Comparison of ENCODE assay signal across 14 cellular contexts in the genomic region with DNA sequence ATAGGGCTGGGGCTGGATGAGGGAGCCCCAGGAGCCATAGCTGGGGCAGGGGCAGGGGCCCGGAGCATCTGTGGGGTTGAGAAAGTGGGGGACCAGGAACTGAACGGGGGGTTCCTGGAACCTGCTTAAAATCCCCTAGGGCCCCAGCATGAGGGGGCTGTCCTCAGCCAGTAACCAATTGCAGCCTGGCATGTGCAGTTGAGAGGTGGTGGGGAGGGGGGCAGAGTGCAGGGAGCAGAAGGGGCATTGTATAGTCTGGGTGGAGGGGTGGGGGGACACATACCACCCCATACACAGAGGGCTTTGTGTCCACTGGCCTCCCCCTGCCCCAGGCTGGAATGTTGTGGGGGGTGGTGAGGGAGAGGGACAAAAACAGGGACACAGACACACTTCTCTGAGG.
"Had no signal": no experiment of that assay in that cellular context is flagged by ENCODE, and none has a peak within 500 bp of the region (broad histone marks: within the 10 kb centered on the region; RNA-seq: fewer than 3 reads in every experiment).

A gene (minus strand): TSS at position 101 of the 400 bp plus-strand sequence. CDS start 63 bp downstream, at position 38.

- H3K9me3 ChIP-seq: suprapubic skin, upper lobe of left lung had no signal

- H3K27ac ChIP-seq: epithelial cell of prostate, suprapubic skin, upper lobe of left lung had no signal

- H3K4me3 ChIP-seq: suprapubic skin, upper lobe of left lung had no signal

- H3K36me3 Mint-ChIP-seq: naive B cell had no signal

- H3K4me3 Mint-ChIP-seq: activated naive CD8-positive, alpha-beta T cell treated with anti-CD3 and anti-CD28 coated beads, Interleukin-2, amount 10 ng/mL, durations not matched to agents 7 days and 5 days; activated T-helper 1 cell treated with anti-CD3 and anti-CD28 coated beads, Interleukin-12 subunit alpha, Interleukin-12 subunit beta, Interleukin-2, Interleukin-4 antibody, amounts not matched to agents 30 ng/mL and 10 ng/mL and 1 ng/mL, durations not matched to agents 14 hours and 24 hours and 36 hours; effector memory CD8-positive, alpha-beta T cell; stimulated activated naive CD8-positive, alpha-beta T cell treated with anti-CD3 and anti-CD28 coated beads, Interleukin-15, Interleukin-2, amounts not matched to agents 100 ng/mL and 50 ng/mL, for 24 hours had no signal

- H3K36me3 ChIP-seq: suprapubic skin, upper lobe of left lung had no signal

- H3K27me3 ChIP-seq: suprapubic skin, upper lobe of left lung had no signal

- H3K27ac Mint-ChIP-seq: activated naive CD8-positive, alpha-beta T cell treated with anti-CD3 and anti-CD28 coated beads, Interleukin-2, amount 10 ng/mL, durations not matched to agents 7 days and 5 days; activated T-helper 1 cell treated with anti-CD3 and anti-CD28 coated beads, Interleukin-12 subunit alpha, Interleukin-12 subunit beta, Interleukin-2, Interleukin-4 antibody, amounts not matched to agents 30 ng/mL and 10 ng/mL and 1 ng/mL, durations not matched to agents 14 hours and 24 hours and 36 hours; progenitor cell of endocrine pancreas; stimulated activated naive CD8-positive, alpha-beta T cell treated with anti-CD3 and anti-CD28 coated beads, Interleukin-15, Interleukin-2, amounts not matched to agents 100 ng/mL and 50 ng/mL, for 24 hours had no signal

- H3K27me3 Mint-ChIP-seq: effector memory CD8-positive, alpha-beta T cell; naive B cell; stimulated activated naive CD8-positive, alpha-beta T cell treated with anti-CD3 and anti-CD28 coated beads, Interleukin-15, Interleukin-2, amounts not matched to agents 100 ng/mL and 50 ng/mL, for 24 hours had no signal

- ATAC-seq: effector memory CD8-positive, alpha-beta T cell; right cardiac atrium had no signal

- H3K9me3 Mint-ChIP-seq: activated naive CD8-positive, alpha-beta T cell treated with anti-CD3 and anti-CD28 coated beads, Interleukin-2, amount 10 ng/mL, durations not matched to agents 7 days and 5 days; activated T-helper 1 cell treated with anti-CD3 and anti-CD28 coated beads, Interleukin-12 subunit alpha, Interleukin-12 subunit beta, Interleukin-2, Interleukin-4 antibody, amounts not matched to agents 30 ng/mL and 10 ng/mL and 1 ng/mL, durations not matched to agents 14 hours and 24 hours and 36 hours; effector memory CD8-positive, alpha-beta T cell; naive B cell; stimulated activated naive CD8-positive, alpha-beta T cell treated with anti-CD3 and anti-CD28 coated beads, Interleukin-15, Interleukin-2, amounts not matched to agents 100 ng/mL and 50 ng/mL, for 24 hours had no signal

- DNase-seq: activated CD4-positive, alpha-beta T cell treated with anti-CD3 and anti-CD28 coated beads, Interleukin-2, amount 50 U/mL, for 1 hour; activated CD8-positive, alpha-beta memory T cell treated with anti-CD3 and anti-CD28 coated beads for 24 hours; activated naive CD8-positive, alpha-beta T cell treated with anti-CD3 and anti-CD28 coated beads, Interleukin-2, amount 10 ng/mL, durations not matched to agents 7 days and 5 days; aorta; dermis blood vessel endothelial cell; effector memory CD8-positive, alpha-beta T cell; naive B cell; right cardiac atrium; upper lobe of left lung had no signal
